In genomic region chr4:111014537-111014936, GRCh38 we compare ENCODE assay signal across 8 cellular contexts.
"Had no signal": no experiment of that assay in that cellular context is flagged by ENCODE, and none has a peak within 500 bp of the region (broad histone marks: within the 10 kb centered on the region; RNA-seq: fewer than 3 reads in every experiment).

No MANE protein-coding gene starts in this region.

- H3K4me3 ChIP-seq: K562 had no signal

- H3K4me3 Mint-ChIP-seq: H9 had no signal

- H3K27ac Mint-ChIP-seq: H9 had no signal

- H3K9me3 Mint-ChIP-seq: H9 had no signal

- DNase-seq: GOT3, H9, HCEC 1CT, IMR-90, KG1 had no signal

- FAIRE-seq: H54, HTR-8/SVneo, K562 had no signal

- ATAC-seq: K562 had no signal
